ENCODE assay signal across 27 cellular contexts in the genomic region with DNA sequence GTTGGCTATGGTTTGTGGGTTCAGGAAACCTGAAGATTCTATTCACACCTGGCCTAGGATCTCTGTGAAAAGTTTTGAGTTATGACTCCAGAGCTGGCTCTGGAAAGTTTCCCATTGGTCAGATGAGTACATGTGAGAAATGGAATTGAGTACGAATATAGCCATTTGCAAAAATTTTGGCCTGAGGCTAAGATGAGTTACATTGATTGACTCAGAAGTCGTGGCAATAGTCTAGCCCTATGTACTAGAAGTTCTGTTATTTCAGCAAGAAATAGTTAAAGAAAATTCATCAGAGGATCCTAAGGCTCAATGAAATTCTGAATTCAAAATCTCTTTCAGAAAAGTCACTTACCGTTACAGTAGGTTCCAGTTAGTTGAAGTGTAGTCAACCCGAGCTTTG.
"Had no signal": no experiment of that assay in that cellular context is flagged by ENCODE, and none has a peak within 500 bp of the region (broad histone marks: within the 10 kb centered on the region; RNA-seq: fewer than 3 reads in every experiment).

No MANE protein-coding gene starts in this region.

- H3K27ac ChIP-seq: brain microvascular endothelial cell, PC-9, SJCRH30, SK-N-MC had no signal

- H3K4me3 ChIP-seq: MG63, PC-9, SJCRH30, SK-N-MC had no signal

- H3K27me3 ChIP-seq: brain microvascular endothelial cell, MG63, SJCRH30 had no signal

- DNase-seq: activated CD4-positive, alpha-beta T cell treated with anti-CD3 and anti-CD28 coated beads, Interleukin-2, amount 10 ng/mL, durations not matched to agents 24 days and 14 days; activated CD4-positive, alpha-beta T cell treated with anti-CD3 and anti-CD28 coated beads, Interleukin-2, amount 50 U/mL, for 4 hours; activated CD8-positive, alpha-beta T cell treated with anti-CD3 and anti-CD28 coated beads for 36 hours; activated effector memory CD4-positive, alpha-beta T cell treated with anti-CD3 and anti-CD28 coated beads, Interleukin-2, amount 50 U/mL, for 16 hours; activated naive CD4-positive, alpha-beta T cell; activated naive CD4-positive, alpha-beta T cell treated with anti-CD3 and anti-CD28 coated beads, Interleukin-2, amount 50 U/mL, for 16 hours; activated naive CD8-positive, alpha-beta T cell treated with anti-CD3 and anti-CD28 coated beads for 36 hours; activated T-cell treated with anti-CD3 and anti-CD28 coated beads, Interleukin-2, amount 50 U/mL, for 1 hour; activated T-cell treated with anti-CD3 and anti-CD28 coated beads, Interleukin-2, amount 50 U/mL, for 72 hours; amniotic stem cell; aorta; brain microvascular endothelial cell; KG1; MG63; NCI-H1048; NCI-H1436 treated with DMSO at 0.1 percent for 48 hours; NCI-H1694 treated with DMSO at 0.1 percent for 48 hours; NCI-H2029; NCI-H345; NCI-H524 treated with DMSO at 0.1 percent for 48 hours; NCI-H748 treated with DMSO at 0.1 percent for 48 hours; NK-92 treated with Interleukin-12 subunit alpha and Interleukin-12 subunit beta, amount 100 ng/mL, for 24 hours; PC-9; SHP77; SJCRH30 had no signal

- ATAC-seq: activated CD8-positive, alpha-beta T cell treated with anti-CD3 and anti-CD28 coated beads for 36 hours; activated T-cell treated with anti-CD3 and anti-CD28 coated beads, Interleukin-2, amount 50 U/mL, for 72 hours; activated T-helper 17 cell treated with anti-CD3 and anti-CD28 coated beads, Interleukin-2, amount 50 U/mL, for 72 hours had no signal

- H2AFZ ChIP-seq: PC-9 had no signal

- H3K4me2 ChIP-seq: PC-9 had no signal

- H3K9me3 ChIP-seq: MG63, SJCRH30 had no signal

- H3K4me1 ChIP-seq: SJCRH30 had no signal

- H3K36me3 ChIP-seq: brain microvascular endothelial cell, MG63, SJCRH30 had no signal
